ENCODE assay signal across 18 cellular contexts in genomic region chr18:2459886-2460285, GRCh38.
"Had no signal": no experiment of that assay in that cellular context is flagged by ENCODE, and none has a peak within 500 bp of the region (broad histone marks: within the 10 kb centered on the region; RNA-seq: fewer than 3 reads in every experiment).

No MANE protein-coding gene starts in this region.

- H3K27me3 Mint-ChIP-seq: activated CD8-positive, alpha-beta T cell treated with anti-CD3 and anti-CD28 coated beads for 36 hours had no signal

- H3K27me3 ChIP-seq: spleen had no signal

- H3K4me3 Mint-ChIP-seq: activated CD8-positive, alpha-beta T cell treated with anti-CD3 and anti-CD28 coated beads for 36 hours; activated T-helper 1 cell treated with anti-CD3 and anti-CD28 coated beads, Interleukin-12 subunit alpha, Interleukin-12 subunit beta, Interleukin-2, Interleukin-4 antibody, amounts not matched to agents 30 ng/mL and 10 ng/mL and 1 ng/mL, durations not matched to agents 14 hours and 24 hours and 36 hours; naive thymus-derived CD4-positive, alpha-beta T cell had no signal

- H3K4me1 ChIP-seq: spleen had no signal

- H3K27ac ChIP-seq: neutrophil, spleen, WERI-Rb-1 had no signal

- H3K9me3 ChIP-seq: neutrophil had no signal

- H3K27ac Mint-ChIP-seq: activated CD8-positive, alpha-beta T cell treated with anti-CD3 and anti-CD28 coated beads for 36 hours; activated T-helper 1 cell treated with anti-CD3 and anti-CD28 coated beads, Interleukin-12 subunit alpha, Interleukin-12 subunit beta, Interleukin-2, Interleukin-4 antibody, amounts not matched to agents 30 ng/mL and 10 ng/mL and 1 ng/mL, durations not matched to agents 14 hours and 24 hours and 36 hours; naive thymus-derived CD4-positive, alpha-beta T cell had no signal

- DNase-seq: activated CD4-positive, alpha-beta T cell treated with anti-CD3 and anti-CD28 coated beads for 4 hours; activated CD8-positive, alpha-beta memory T cell treated with anti-CD3 and anti-CD28 coated beads, Interleukin-2, amount 50 U/mL, for 4 hours; activated CD8-positive, alpha-beta T cell treated with anti-CD3 and anti-CD28 coated beads for 36 hours; activated naive CD4-positive, alpha-beta T cell treated with Interleukin-2 at 50 U/mL for 16 hours; effector memory CD4-positive, alpha-beta T cell; hypothalamus; left cardiac atrium; naive thymus-derived CD4-positive, alpha-beta T cell; right cardiac atrium; spleen; stimulated activated CD4-positive, alpha-beta T cell treated with anti-CD3 and anti-CD28 coated beads, Interleukin-1b, Interleukin-23, amount 100 ng/mL, for 48 hours; stimulated activated naive CD4-positive, alpha-beta T cell; T-helper 9 cell; trophoblast cell; WERI-Rb-1 had no signal

- H3K4me1 Mint-ChIP-seq: naive thymus-derived CD4-positive, alpha-beta T cell had no signal

- H3K36me3 ChIP-seq: neutrophil, spleen, WERI-Rb-1 had no signal

- H3K4me3 ChIP-seq: lung, spleen had no signal

- ATAC-seq: activated CD8-positive, alpha-beta T cell treated with anti-CD3 and anti-CD28 coated beads for 36 hours; left cardiac atrium; naive thymus-derived CD4-positive, alpha-beta T cell; right cardiac atrium had no signal

- H3K9me3 Mint-ChIP-seq: activated CD8-positive, alpha-beta T cell treated with anti-CD3 and anti-CD28 coated beads for 36 hours; activated T-helper 1 cell treated with anti-CD3 and anti-CD28 coated beads, Interleukin-12 subunit alpha, Interleukin-12 subunit beta, Interleukin-2, Interleukin-4 antibody, amounts not matched to agents 30 ng/mL and 10 ng/mL and 1 ng/mL, durations not matched to agents 14 hours and 24 hours and 36 hours had no signal
